In genomic region chr17:20955437-20956323, GRCh38 we compare ENCODE assay signal across 12 cellular contexts.
DNase-seq lines count a peak whose midpoint lies in the region; ATAC-seq and TF ChIP-seq lines count a peak whose summit lies in the region.
"Had no signal": no experiment of that assay in that cellular context is flagged by ENCODE, and none has a peak within 500 bp of the region (broad histone marks: within the 10 kb centered on the region; RNA-seq: fewer than 3 reads in every experiment).

No MANE protein-coding gene starts in this region.

- H3K4ac ChIP-seq in mesendoderm (ENCODE audit: low read depth, low read length): no peak overlapping the region

- H2BK120ac ChIP-seq in mesendoderm (ENCODE audit: low read depth, low read length): no peak overlapping the region

- H3K18ac ChIP-seq in mesendoderm (ENCODE audit: low read length): no peak overlapping the region

- peak; percentile 87 for ATAC-seq in sciatic nerve
- ATAC-seq: GM12878 had no signal

- H3K56ac ChIP-seq in mesendoderm (ENCODE audit: low read length): no peak overlapping the region

- H3K79me2 ChIP-seq in hepatocyte (no peaks in the 10 kb centered on the region), mesendoderm (ENCODE audit: control insufficient read depth, insufficient read depth, low read length) (no peaks in the 10 kb centered on the region)
- H3K79me2 ChIP-seq: parathyroid adenoma had no signal

- H2BK15ac ChIP-seq in mesendoderm (replicated peaks; ENCODE audit: low read depth): no peak overlapping the region

- no peak overlapping the region for H3K23ac ChIP-seq in mesendoderm (ENCODE audit: low read length)

- intact Hi-C loops in sciatic nerve (cut with DNase I): no loop called here

- peak overlapping the region; percentile 11 for H3K4me2 ChIP-seq in hepatocyte
- no peak overlapping the region for H3K4me2 ChIP-seq in mesendoderm (ENCODE audit: low read length)

- DNase-seq in HT1080 (ENCODE audit: low read depth): peak; percentile 50
- peak; percentile 20 for DNase-seq in brain pericyte (ENCODE audit: low read depth, low spot score)
- peak; percentile 50 for DNase-seq in hepatocyte (ENCODE audit: low spot score)
- no peak for DNase-seq in sciatic nerve (ENCODE audit: low spot score)
- DNase-seq in BE2C: no peak
- no peak for DNase-seq in mesendoderm
- DNase-seq in NCI-H1694 treated with DMSO at 0.1 percent for 48 hours (lab: John Stamatoyannopoulos, UW): no peak
- no peak for DNase-seq in caudate nucleus (lab: John Stamatoyannopoulos, UW)
- DNase-seq: CD8-positive, alpha-beta memory T cell; T-helper 1 cell had no signal

- no peaks in the 10 kb centered on the region for H3K79me1 ChIP-seq in mesendoderm (ENCODE audit: low read length)

- H3K4me1 ChIP-seq in hepatocyte (ENCODE audit: insufficient read depth) (peaks cover 6% of the 10 kb centered on the region), BE2C (no peaks in the 10 kb centered on the region), mesendoderm (ENCODE audit: control insufficient read depth, low read depth, low read length) (no peaks in the 10 kb centered on the region)
- H3K4me1 ChIP-seq: parathyroid adenoma had no signal

- no peaks in the 10 kb centered on the region for H4K20me1 ChIP-seq in hepatocyte (ENCODE audit: insufficient read depth, poor library complexity, severe bottlenecking)

- H2BK5ac ChIP-seq in mesendoderm (ENCODE audit: low read length): no peak overlapping the region

- H3K4me3 ChIP-seq in hepatocyte: no peak overlapping the region
- no peak overlapping the region for H3K4me3 ChIP-seq in BE2C (ENCODE audit: low read depth, low read length)
- H3K4me3 ChIP-seq in mesendoderm (ENCODE audit: low read length): no peak overlapping the region
- H3K4me3 ChIP-seq: GM12878 had no signal

- H2AK5ac ChIP-seq in mesendoderm (ENCODE audit: low read length): no peak overlapping the region

- TF ChIP-seq CTCF in hepatocyte (IDR thresholded peaks at IDR 0.05; ENCODE audit: poor library complexity): no peak
- no peak for TF ChIP-seq CTCF in BE2C (IDR thresholded peaks at IDR 0.05; ENCODE audit: low read depth, low read length)

- no peak overlapping the region for H2AFZ ChIP-seq in hepatocyte
- H2AFZ ChIP-seq: parathyroid adenoma had no signal

- H3K27ac ChIP-seq in hepatocyte (peak overlapping the region; percentile 36), mesendoderm (ENCODE audit: low read depth, low read length) (no peak overlapping the region), caudate nucleus (ENCODE audit: low read depth, low read length) (no peak overlapping the region)
- H3K27ac ChIP-seq: parathyroid adenoma had no signal

- no peaks in the 10 kb centered on the region for H3K9me2 ChIP-seq in hepatocyte (replicated peaks; ENCODE audit: insufficient read depth)

- H3K9ac ChIP-seq in mesendoderm (ENCODE audit: low read length): no peak overlapping the region
- H3K9ac ChIP-seq: parathyroid adenoma had no signal

- H4K5ac ChIP-seq in mesendoderm (ENCODE audit: low read length): no peak overlapping the region

- no peaks in the 10 kb centered on the region for H3K36me3 ChIP-seq in hepatocyte (replicated peaks; ENCODE audit: insufficient read depth, low read depth)
- no peaks in the 10 kb centered on the region for H3K36me3 ChIP-seq in BE2C
- no peaks in the 10 kb centered on the region for H3K36me3 ChIP-seq in mesendoderm (ENCODE audit: control insufficient read depth, insufficient read depth, low read length)

- WGBS in hepatocyte (ENCODE audit: low lambda C conversion rate, missing lambda C conversion rate): 64% methylated on average over 6 of the region's 6 CpGs
- no CpG with 5 or more reads among the region's 6 CpGs for WGBS in mesendoderm (ENCODE audit: extremely low coverage, insufficient coverage, low lambda C conversion rate)

- no peak overlapping the region for H4K8ac ChIP-seq in mesendoderm (ENCODE audit: low read depth, low read length)

- H3K9me3 ChIP-seq in hepatocyte (ENCODE audit: low read depth): no peaks in the 10 kb centered on the region
- no peaks in the 10 kb centered on the region for H3K9me3 ChIP-seq in BE2C

- H3K27me3 ChIP-seq in hepatocyte (no peaks in the 10 kb centered on the region), BE2C (no peaks in the 10 kb centered on the region), mesendoderm (ENCODE audit: insufficient read depth, low read length, poor library complexity) (no peaks in the 10 kb centered on the region)

Comparison
In these comparisons a context has a peak if more than half of its experiments do, and no peak if none do; other contexts are left out.
1. DNase-seq: peak in HT1080 (single experiment), brain pericyte (single experiment) and hepatocyte (single experiment); none in sciatic nerve (single experiment), BE2C (single experiment), mesendoderm (single experiment), NCI-H1694 treated with DMSO at 0.1 percent for 48 hours (single experiment) and caudate nucleus (0 of 61).